In genomic region chr10:102412293-102412692, GRCh38 we compare ENCODE assay signal across 17 cellular contexts. TPM values are rescaled to one million over a fixed set of nuclear protein-coding genes. Genes with fewer than 3 reads are reported as not detected.
DNase-seq lines count a peak whose midpoint lies in the region; ATAC-seq, FAIRE-seq and TF ChIP-seq lines count a peak whose summit lies in the region.
"Had no signal": no experiment of that assay in that cellular context is flagged by ENCODE, and none has a peak within 500 bp of the region (broad histone marks: within the 10 kb centered on the region; RNA-seq: fewer than 3 reads in every experiment).

No MANE protein-coding gene starts in this region.

- BruUV-seq in MCF 10A (replicated peaks; lab: Mats Ljungman, UMichigan), result no TSS peak

- H3K4me3 ChIP-seq in H1 (ENCODE audit: extremely low read depth in 1 of 4, insufficient read depth in 2 of 4, low read depth in 3 of 4, low read length in 4 of 4) (no peak overlapping the region), neural progenitor cell (no peak overlapping the region)
- H3K4me3 ChIP-seq: Peyer's patch, SJCRH30 had no signal

- TF ChIP-seq RAD21 in H1 (IDR thresholded peaks at IDR 0.05 in 1 of 2, conservative IDR thresholded peaks at IDR 0.05 in 1 of 2; ENCODE audit: low read depth in 2 of 2, low read length in 2 of 2), result no peak

- H4K91ac ChIP-seq in H1 (replicated peaks; ENCODE audit: insufficient read length, low read length), result no peak overlapping the region

- H3K9ac ChIP-seq in H1 (replicated peaks in 1 of 4; ENCODE audit: extremely low read depth in 1 of 4, low read depth in 3 of 4, low read length in 3 of 4) (no peak overlapping the region), neural progenitor cell (no peak overlapping the region)

- H3K9me3 ChIP-seq in H1 (ENCODE audit: insufficient read depth in 2 of 2, low read depth in 1 of 2, low read length in 1 of 2) (no peaks in the 10 kb centered on the region), neural progenitor cell (ENCODE audit: low read depth) (no peaks in the 10 kb centered on the region)
- H3K9me3 ChIP-seq: Peyer's patch, SJCRH30 had no signal

- H3K23me2 ChIP-seq in H1 (ENCODE audit: low read depth, low read length), result peaks cover 26% of the 10 kb centered on the region

- H3K27me3 ChIP-seq in H1 (replicated peaks in 1 of 4; ENCODE audit: control insufficient read depth in 3 of 4, extremely low read depth in 1 of 4, insufficient read depth in 3 of 4, low read length in 3 of 4), result peaks cover 17 to 50% (median 49%) of the 10 kb centered on the region in 4 experiments
- peaks cover 60% of the 10 kb centered on the region for H3K27me3 ChIP-seq in neural progenitor cell

- TF ChIP-seq EP300 in H1 (IDR thresholded peaks at IDR 0.05; ENCODE audit: borderline replicate concordance in 1 of 2, low read depth in 2 of 2, low read length in 2 of 2), result no peak

- no peak for ATAC-seq in GM18873 (IDR thresholded peaks at IDR 0.05; ENCODE audit: low FRiP score, unreplicated experiment)

- H3K27ac ChIP-seq in H1 (ENCODE audit: low read depth, low read length) (no peak overlapping the region), neural progenitor cell (no peak overlapping the region)
- H3K27ac ChIP-seq: 22Rv1, Peyer's patch, SJCRH30 had no signal

- 94% methylated on average over 10 of the region's 10 CpGs; no CpG with 5 or more reads in 1 of the 2 experiments for WGBS in H1 (ENCODE audit: extremely low coverage in 1 of 2, insufficient coverage in 1 of 2, insufficient read length in 1 of 2, insufficient replicate concordance in 2 of 2, low coverage in 1 of 2, low lambda C conversion rate in 2 of 2, missing lambda C conversion rate in 1 of 2), 2 experiments

- H2BK15ac ChIP-seq in H1 (ENCODE audit: low read length), result 0 out of 2 replicates have a peak overlapping the region, but pooled peaks have one; percentile 61

- no peak overlapping the region for H3K23ac ChIP-seq in H1 (ENCODE audit: insufficient read length)

- H3K9me3 Mint-ChIP-seq in neural progenitor cell (no peaks in the 10 kb centered on the region), MCF 10A (ENCODE audit: unreplicated experiment) (no peaks in the 10 kb centered on the region)
- H3K9me3 Mint-ChIP-seq: CD8-positive, alpha-beta memory T cell had no signal

- H3K4me1 Mint-ChIP-seq in neural progenitor cell, result peaks cover 75% of the 10 kb centered on the region
- H3K4me1 Mint-ChIP-seq in MCF 10A (ENCODE audit: insufficient read depth, unreplicated experiment), result no peaks in the 10 kb centered on the region

- no peaks in the 10 kb centered on the region for H3K79me2 ChIP-seq in H1 (ENCODE audit: control insufficient read depth in 1 of 2, insufficient read depth in 2 of 2, low read length in 2 of 2)
- H3K79me2 ChIP-seq in neural progenitor cell (ENCODE audit: low read depth), result no peaks in the 10 kb centered on the region

- DNase-seq in activated CD8-positive, alpha-beta memory T cell treated with anti-CD3 and anti-CD28 coated beads, Interleukin-2, amount 50 U/mL, for 48 hours, result peak; percentile 51
- DNase-seq in activated CD8-positive, alpha-beta memory T cell treated with anti-CD3 and anti-CD28 coated beads for 24 hours, result no peak
- DNase-seq in H1 (ENCODE audit: low read depth in 1 of 2, low spot score in 2 of 2) (no peak), neural progenitor cell (ENCODE audit: low spot score) (no peak), DMS153 (lab: John Stamatoyannopoulos, UW) (no peak), MCF 10A (ENCODE audit: unreplicated experiment) (no peak)
- no peak for DNase-seq in activated CD4-positive, alpha-beta T cell treated with anti-CD3 and anti-CD28 coated beads, Interleukin-2, amount 50 U/mL, for 48 hours
- DNase-seq: Calu3, EL, KBM-7, Peyer's patch had no signal

- no peak for TF ChIP-seq POLR2A in H1 (IDR thresholded peaks at IDR 0.05; ENCODE audit: control extremely low read depth in 1 of 2, low read depth in 2 of 2, low read length in 2 of 2)

- no peak overlapping the region for H3K14ac ChIP-seq in H1 (ENCODE audit: insufficient read length)

- no peak overlapping the region for H2AFZ ChIP-seq in H1 (ENCODE audit: low read length)
- H2AFZ ChIP-seq in neural progenitor cell (replicated peaks), result no peak overlapping the region

- H4K5ac ChIP-seq in H1 (ENCODE audit: insufficient read length, low read depth, low read length), result no peak overlapping the region

- no peak overlapping the region for H3K56ac ChIP-seq in H1 (replicated peaks; ENCODE audit: insufficient read length, low read depth, low read length)

- TF ChIP-seq CTCF in H1 (IDR thresholded peaks at IDR 0.05; ENCODE audit: control extremely low read depth in 1 of 3, insufficient read depth in 1 of 3, low read depth in 1 of 3, low read length in 3 of 3), result no peak
- no peak for TF ChIP-seq CTCF in neural progenitor cell (IDR thresholded peaks at IDR 0.05)
- TF ChIP-seq CTCF in MCF 10A (IDR thresholded peaks at IDR 0.05; ENCODE audit: unreplicated experiment), result no peak

- H3K4me1 ChIP-seq in H1 (replicated peaks in 1 of 4; ENCODE audit: control insufficient read depth in 3 of 4, insufficient read depth in 4 of 4, low read length in 3 of 4), result peaks cover 9 to 31% (median 22%) of the 10 kb centered on the region in 4 experiments
- peaks cover 38% of the 10 kb centered on the region for H3K4me1 ChIP-seq in neural progenitor cell

- H2BK20ac ChIP-seq in H1 (ENCODE audit: low read length), result no peak overlapping the region

- H3K79me1 ChIP-seq in H1 (ENCODE audit: low read depth, low read length), result no peaks in the 10 kb centered on the region

- H3K27me3 Mint-ChIP-seq in neural progenitor cell (ENCODE audit: insufficient read depth, low read depth), result peaks cover 35% of the 10 kb centered on the region
- H3K27me3 Mint-ChIP-seq in MCF 10A (ENCODE audit: insufficient read depth, unreplicated experiment), result peaks cover 64% of the 10 kb centered on the region

- H3K4me2 ChIP-seq in H1 (ENCODE audit: insufficient read depth in 1 of 2, low read depth in 2 of 2, low read length in 2 of 2) (no peak overlapping the region), neural progenitor cell (peak overlapping the region; percentile 55)

- no peak overlapping the region for H2BK120ac ChIP-seq in H1 (replicated peaks; ENCODE audit: low read depth, low read length)

- no peak overlapping the region for H4K8ac ChIP-seq in H1 (ENCODE audit: extremely low read depth, insufficient read depth, low read length)

- no peak overlapping the region for H3K18ac ChIP-seq in H1 (ENCODE audit: extremely low read depth, low read length)

- FAIRE-seq in H1 (lab: Jason Lieb, UNC), result no peak

- CTCF ChIA-PET in H1 (lab: Charles Lee; ENCODE audit: partially characterized antibody) (interaction anchor here (0.6 to 10.1 kb wide), 11 partner anchors 11 to 183 kb away, joined by 3 to 205 read pairs (median 4); partner anchors contain the start of genes CUEDC2 and NFKB2), MCF 10A (lab: Yijun Ruan, JAX) (interaction anchor here (1.2 to 3.1 kb wide), 3 partner anchors 8 to 18 kb away, joined by 3 to 14 read pairs (median 4); no protein-coding TSS in a partner anchor)

- H3K4ac ChIP-seq in H1 (replicated peaks; ENCODE audit: insufficient read length, low read depth, low read length), result no peak overlapping the region

- intact Hi-C loops in MCF 10A (cut with micrococcal nuclease), result no loop called here

- H3F3A ChIP-seq in neural progenitor cell (ENCODE audit: low read depth), result peaks cover 35% of the 10 kb centered on the region

- POLR2A ChIA-PET in H1 (lab: Charles Lee; ENCODE audit: partially characterized antibody) (interaction anchor here (1.0 to 4.9 kb wide), 4 partner anchors 10 to 38 kb away, joined by 3 to 51 read pairs (median 10); partner anchors contain the start of genes C10orf95, FBXL15 and NFKB2), MCF 10A (lab: Yijun Ruan, JAX) (interaction anchor here (0.5 to 1.9 kb wide), 4 partner anchors 10 to 295 kb away, joined by 3 to 5 read pairs (median 3); no protein-coding TSS in a partner anchor)

- H2BK12ac ChIP-seq in H1 (ENCODE audit: low read depth, low read length), result 0 out of 2 replicates have a peak overlapping the region, but pooled peaks have one; percentile 50

- H3K4me3 Mint-ChIP-seq in neural progenitor cell (peak overlapping the region; percentile 48), MCF 10A (ENCODE audit: unreplicated experiment) (no peak overlapping the region)

- H4K20me1 ChIP-seq in H1 (replicated peaks in 1 of 2; ENCODE audit: control insufficient read depth in 1 of 2, insufficient read depth in 2 of 2, low read length in 2 of 2) (peaks cover 0 to 3% of the 10 kb centered on the region in 2 experiments), neural progenitor cell (ENCODE audit: low read depth) (peaks cover 26% of the 10 kb centered on the region)

- no peaks in the 10 kb centered on the region for H3K36me3 Mint-ChIP-seq in neural progenitor cell
- H3K36me3 Mint-ChIP-seq in MCF 10A (ENCODE audit: insufficient read depth, unreplicated experiment), result no peaks in the 10 kb centered on the region
- H3K36me3 Mint-ChIP-seq: CD8-positive, alpha-beta memory T cell had no signal

- H2AK5ac ChIP-seq in H1 (ENCODE audit: low read depth, low read length), result no peak overlapping the region

- H3K36me3 ChIP-seq in H1 (ENCODE audit: control insufficient read depth in 2 of 4, insufficient read depth in 4 of 4, low read length in 3 of 4) (no peaks in the 10 kb centered on the region), neural progenitor cell (no peaks in the 10 kb centered on the region)
- H3K36me3 ChIP-seq: Peyer's patch, SJCRH30 had no signal

- peak overlapping the region; percentile 97 for H3K27ac Mint-ChIP-seq in neural progenitor cell
- H3K27ac Mint-ChIP-seq in MCF 10A (ENCODE audit: low read depth, unreplicated experiment), result no peak overlapping the region

- H2BK5ac ChIP-seq in H1 (ENCODE audit: low read depth, low read length), result no peak overlapping the region

RNA-seq across cellular contexts. Expression of gene PSD, which starts 6.3 kb away (rescaled TPM):
- 5.6 and 6.0 TPM in 2 replicates for total RNA-seq in H1 (2021; fragmentation: NEBNext Ultra II Directional; extraction: Animal tissue kit (Norgen Biotek cat#: 25700))
- polyA plus RNA-seq in H1 (2011; rRNA removed), result 5.4 and 8.0 TPM in 2 replicates
- 6.0 TPM for polyA plus RNA-seq in H1 (2011; cell fraction: cytosol; rRNA removed)
- polyA plus RNA-seq in H1 (2011; cell fraction: nucleus; rRNA removed), result 30.7 TPM
- polyA plus RNA-seq in H1 (2012, experiment 1 of 2), result 5.8 to 8.4 TPM (median 7.1 TPM) in 4 replicates
- polyA plus RNA-seq in H1 (2012, experiment 2 of 2), result 4.3 TPM
- polyA plus RNA-seq in H1 (2013, experiment 1 of 2), result 4.1 TPM
- 2.9 TPM for polyA plus RNA-seq in H1 (2013, experiment 2 of 2)
- 2.6 and 3.0 TPM in 2 replicates for polyA minus RNA-seq in H1 (2011; rRNA and poly(A)+ RNA removed)
- 2.9 TPM for polyA minus RNA-seq in H1 (2011; cell fraction: cytosol; rRNA and poly(A)+ RNA removed)
- 9.0 TPM for polyA minus RNA-seq in H1 (2011; cell fraction: nucleus; rRNA and poly(A)+ RNA removed)
- total RNA-seq in neural progenitor cell (ENCODE audit: low replicate concordance) (0.09 and 2.8 TPM in 2 replicates), MCF 10A (2022) (0.66 and 0.75 TPM in 2 replicates)
- total RNA-seq: HT1080 had no signal

RNA-seq across cellular contexts. Expression of gene FBXL15, which starts 8.3 kb away (rescaled TPM):
- total RNA-seq in H1 (2021; fragmentation: NEBNext Ultra II Directional; extraction: Animal tissue kit (Norgen Biotek cat#: 25700)), result 11.3 and 15.4 TPM in 2 replicates
- polyA plus RNA-seq in H1 (2011; rRNA removed), result 22.6 and 29.2 TPM in 2 replicates
- polyA plus RNA-seq in H1 (2011; cell fraction: cytosol; rRNA removed), result 24.4 TPM
- polyA plus RNA-seq in H1 (2011; cell fraction: nucleus; rRNA removed), result 29.1 TPM
- 6.3 to 17.2 TPM (median 16.5 TPM) in 4 replicates for polyA plus RNA-seq in H1 (2012, experiment 1 of 2)
- 12.9 TPM for polyA plus RNA-seq in H1 (2012, experiment 2 of 2)
- 8.9 TPM for polyA plus RNA-seq in H1 (2013, experiment 1 of 2)
- polyA plus RNA-seq in H1 (2013, experiment 2 of 2), result 8.0 TPM
- polyA minus RNA-seq in H1 (2011; rRNA and poly(A)+ RNA removed), result 1.7 and 1.8 TPM in 2 replicates
- polyA minus RNA-seq in H1 (2011; cell fraction: cytosol; rRNA and poly(A)+ RNA removed), result 9.8 TPM
- polyA minus RNA-seq in H1 (2011; cell fraction: nucleus; rRNA and poly(A)+ RNA removed), result 9.6 TPM
- total RNA-seq in neural progenitor cell (ENCODE audit: low replicate concordance) (4.4 and 12.2 TPM in 2 replicates), MCF 10A (2022) (11.1 and 11.3 TPM in 2 replicates)

RNA-seq across cellular contexts. Expression of gene NFKB2, which starts 16.8 kb away (rescaled TPM):
- total RNA-seq in H1 (2021; fragmentation: NEBNext Ultra II Directional; extraction: Animal tissue kit (Norgen Biotek cat#: 25700)), result 18.7 and 20.4 TPM in 2 replicates
- polyA plus RNA-seq in H1 (2011; rRNA removed), result 31.4 and 34.5 TPM in 2 replicates
- polyA plus RNA-seq in H1 (2011; cell fraction: cytosol; rRNA removed), result 26.8 TPM
- polyA plus RNA-seq in H1 (2011; cell fraction: nucleus; rRNA removed), result 78.0 TPM
- polyA plus RNA-seq in H1 (2012, experiment 1 of 2), result 25.2 to 41.2 TPM (median 38.4 TPM) in 4 replicates
- 27.3 TPM for polyA plus RNA-seq in H1 (2012, experiment 2 of 2)
- 7.1 TPM for polyA plus RNA-seq in H1 (2013, experiment 1 of 2)
- 5.6 TPM for polyA plus RNA-seq in H1 (2013, experiment 2 of 2)
- polyA minus RNA-seq in H1 (2011; rRNA and poly(A)+ RNA removed), result 13.4 and 14.3 TPM in 2 replicates
- polyA minus RNA-seq in H1 (2011; cell fraction: cytosol; rRNA and poly(A)+ RNA removed), result 20.0 TPM
- polyA minus RNA-seq in H1 (2011; cell fraction: nucleus; rRNA and poly(A)+ RNA removed), result 18.3 TPM
- 4.0 and 14.9 TPM in 2 replicates for total RNA-seq in neural progenitor cell (ENCODE audit: low replicate concordance)
- 60.9 and 76.2 TPM in 2 replicates for total RNA-seq in MCF 10A (2022)

RNA-seq across cellular contexts. Expression of gene CUEDC2, which starts 20.1 kb away (rescaled TPM):
- total RNA-seq in H1 (2021; fragmentation: NEBNext Ultra II Directional; extraction: Animal tissue kit (Norgen Biotek cat#: 25700)), result 41.7 and 43.6 TPM in 2 replicates
- polyA plus RNA-seq in H1 (2011; rRNA removed), result 55.2 and 66.7 TPM in 2 replicates
- polyA plus RNA-seq in H1 (2011; cell fraction: cytosol; rRNA removed), result 64.7 TPM
- polyA plus RNA-seq in H1 (2011; cell fraction: nucleus; rRNA removed), result 85.7 TPM
- 34.9 to 55.7 TPM (median 49.6 TPM) in 4 replicates for polyA plus RNA-seq in H1 (2012, experiment 1 of 2)
- 50.4 TPM for polyA plus RNA-seq in H1 (2012, experiment 2 of 2)
- polyA plus RNA-seq in H1 (2013, experiment 1 of 2), result 59.5 TPM
- 62.0 TPM for polyA plus RNA-seq in H1 (2013, experiment 2 of 2)
- 15.2 and 16.5 TPM in 2 replicates for polyA minus RNA-seq in H1 (2011; rRNA and poly(A)+ RNA removed)
- polyA minus RNA-seq in H1 (2011; cell fraction: cytosol; rRNA and poly(A)+ RNA removed), result 25.0 TPM
- 17.6 TPM for polyA minus RNA-seq in H1 (2011; cell fraction: nucleus; rRNA and poly(A)+ RNA removed)
- 64.0 and 97.4 TPM in 2 replicates for total RNA-seq in neural progenitor cell (ENCODE audit: low replicate concordance)
- 55.0 and 64.5 TPM in 2 replicates for total RNA-seq in MCF 10A (2022)

RNA-seq across cellular contexts. Expression of gene C10orf95, which starts 39.0 kb away (rescaled TPM):
- total RNA-seq in H1 (2021; fragmentation: NEBNext Ultra II Directional; extraction: Animal tissue kit (Norgen Biotek cat#: 25700)), result 0.34 and 0.44 TPM in 2 replicates
- 0.48 and 0.80 TPM in 2 replicates for polyA plus RNA-seq in H1 (2011; rRNA removed)
- polyA plus RNA-seq in H1 (2011; cell fraction: cytosol; rRNA removed), result 0.41 TPM
- polyA plus RNA-seq in H1 (2011; cell fraction: nucleus; rRNA removed), result 0.40 TPM
- 1.8 to 2.5 TPM (median 2.2 TPM) in 4 replicates for polyA plus RNA-seq in H1 (2012, experiment 1 of 2)
- 0.34 TPM for polyA plus RNA-seq in H1 (2012, experiment 2 of 2)
- 0.32 TPM for polyA plus RNA-seq in H1 (2013, experiment 1 of 2)
- 0.35 TPM for polyA plus RNA-seq in H1 (2013, experiment 2 of 2)
- polyA minus RNA-seq in H1 (2011; rRNA and poly(A)+ RNA removed), result 0.49 and 0.76 TPM in 2 replicates
- polyA minus RNA-seq in H1 (2011; cell fraction: cytosol; rRNA and poly(A)+ RNA removed), result not detected
- polyA minus RNA-seq in H1 (2011; cell fraction: nucleus; rRNA and poly(A)+ RNA removed), result not detected
- total RNA-seq in neural progenitor cell (ENCODE audit: low replicate concordance) (not detected in 2 replicates), MCF 10A (2022) (0.49 and 0.63 TPM in 2 replicates)
- total RNA-seq: H4 had no signal
